26 cellular contexts compared by ENCODE assay signal in the genomic region with DNA sequence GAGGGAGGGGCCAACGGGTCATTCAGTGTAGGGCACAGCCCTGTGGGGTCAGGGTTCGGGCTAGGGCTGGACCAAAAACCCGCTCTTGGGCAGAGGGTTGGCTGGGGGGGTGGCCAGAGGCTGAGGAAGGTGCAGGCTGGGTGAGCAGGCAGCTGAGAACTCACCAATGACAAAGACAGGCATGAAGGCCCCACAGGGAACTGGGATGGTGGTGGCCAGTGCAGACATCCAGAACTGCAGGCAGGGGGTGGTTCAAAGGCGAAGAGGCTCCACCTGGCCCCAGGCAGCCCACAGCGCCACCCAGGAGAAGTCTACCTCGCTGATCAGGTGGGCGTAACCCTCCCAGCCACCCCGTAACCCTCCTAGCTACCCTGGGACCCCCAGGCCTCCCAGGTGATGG. TPM values are rescaled to one million over a fixed set of nuclear protein-coding genes. Genes with fewer than 3 reads are reported as not detected.
A peak's percentile ranks its signal among the peaks of the same experiment; 100 is the strongest.
DNase-seq lines count a peak whose midpoint lies in the region; ATAC-seq, FAIRE-seq and TF ChIP-seq lines count a peak whose summit lies in the region.
"Had no signal": no experiment of that assay in that cellular context is flagged by ENCODE, and none has a peak within 500 bp of the region (broad histone marks: within the 10 kb centered on the region; RNA-seq: fewer than 3 reads in every experiment).

No MANE protein-coding gene starts in this region.

- peak overlapping the region; percentile 17 for H3K27ac Mint-ChIP-seq in activated T-helper 17 cell treated with anti-CD3 and anti-CD28 coated beads, Interleukin-2, amount 50 U/mL, for 72 hours
- H3K27ac Mint-ChIP-seq: activated CD4-positive, alpha-beta memory T cell treated with anti-CD3 and anti-CD28 coated beads for 36 hours; activated T-cell treated with anti-CD3 and anti-CD28 coated beads, Interleukin-2, amount 50 U/mL, for 72 hours; effector memory CD8-positive, alpha-beta T cell; memory B cell; nephron; T-helper 1 cell treated with Interleukin-12 subunit alpha and Interleukin-12 subunit beta and Interleukin-4 antibody, amounts not matched to agents 30 μg/mL and 1 μg/mL, for 36 hours had no signal

- H3K9me3 ChIP-seq in HepG2 (ENCODE audit: low read length) (no peaks in the 10 kb centered on the region), right lobe of liver (no peaks in the 10 kb centered on the region), HAP-1 (no peaks in the 10 kb centered on the region)
- H3K9me3 ChIP-seq: ovary had no signal

- H3K36me3 Mint-ChIP-seq in activated T-helper 17 cell treated with anti-CD3 and anti-CD28 coated beads, Interleukin-2, amount 50 U/mL, for 72 hours (ENCODE audit: low read depth), result no peaks in the 10 kb centered on the region
- H3K36me3 Mint-ChIP-seq: activated CD4-positive, alpha-beta memory T cell treated with anti-CD3 and anti-CD28 coated beads for 36 hours; memory B cell had no signal

- H3K79me2 ChIP-seq in HepG2 (ENCODE audit: insufficient read depth, low read length), result no peaks in the 10 kb centered on the region

- TF ChIP-seq CTCF in HepG2 (CRISPR knock-in tag; IDR thresholded peaks at IDR 0.05) (no peak), right lobe of liver (IDR thresholded peaks at IDR 0.05) (no peak)

- no peak for TF ChIP-seq RAD21 in HepG2 (CRISPR knock-in tag; IDR thresholded peaks at IDR 0.05)

- H3K27ac ChIP-seq in HepG2 (ENCODE audit: extremely low read length, insufficient read depth, low read length), result no peak overlapping the region
- H3K27ac ChIP-seq in right lobe of liver, result no peak overlapping the region
- H3K27ac ChIP-seq: ovary, SK-N-MC had no signal

- H3K4me3 ChIP-seq in HepG2 (replicated peaks in 1 of 3; ENCODE audit: insufficient read depth in 1 of 3, low read depth in 2 of 3, low read length in 3 of 3) (no peak overlapping the region), right lobe of liver (no peak overlapping the region), HAP-1 (no peak overlapping the region)
- H3K4me3 ChIP-seq: ovary, SK-N-MC had no signal

- POLR2A ChIA-PET in HepG2 (lab: Yijun Ruan, JAX), result interaction anchor here (1.3 kb wide), 1 partner anchor 8 kb away, joined by 5 read pairs; no protein-coding TSS in a partner anchor

- DNase-seq in HepG2 (ENCODE audit: low spot score) (no peak), right lobe of liver (no peak), HAP-1 (ENCODE audit: low spot score in 2 of 2) (no peak), T-helper 2 cell (no peak)
- DNase-seq: cortex of kidney; DMS79; HFFc6; NCI-H1048; NCI-H446 treated with DMSO at 0.1 percent for 48 hours; NCI-H774; stimulated activated naive B cell treated with anti-CD40 and anti-IgM and Interleukin-4, amounts not matched to agents 10 μg/mL and 1 μg/mL and 100 μg/mL, for 72 hours had no signal

- H3K4me1 ChIP-seq in HepG2 (ENCODE audit: insufficient read depth, low read length) (peaks cover 28% of the 10 kb centered on the region), right lobe of liver (peaks cover 0 to 17% (median 7%) of the 10 kb centered on the region in 4 donors), HAP-1 (no peaks in the 10 kb centered on the region)

- peaks cover 15 to 59% of the 10 kb centered on the region in 2 experiments; a peak in 4 of 5 replicates for H3K36me3 ChIP-seq in HepG2 (replicated peaks in 1 of 2; ENCODE audit: control insufficient read depth in 1 of 2, insufficient read depth in 2 of 2, low read length in 2 of 2)
- no peaks in the 10 kb centered on the region for H3K36me3 ChIP-seq in right lobe of liver
- peaks cover 77% of the 10 kb centered on the region for H3K36me3 ChIP-seq in HAP-1 (replicated peaks)
- H3K36me3 ChIP-seq: ovary had no signal

- in situ Hi-C loops in HepG2 (cut with HindIII; ENCODE audit: extremely low pct_ligation_motif_present, low pct_unique_long_range_greater_than_20kb), result loop anchor here (5.0 kb wide), 1 partner anchor 188 kb away; no protein-coding TSS in a partner anchor
- in situ Hi-C loops in HAP-1 (cut with MboI; ENCODE audit: low sequenced_read_pairs), result no loop called here

- no peaks in the 10 kb centered on the region for H3K4me1 Mint-ChIP-seq in activated T-helper 17 cell treated with anti-CD3 and anti-CD28 coated beads, Interleukin-2, amount 50 U/mL, for 72 hours
- H3K4me1 Mint-ChIP-seq: stimulated activated naive B cell treated with anti-CD40 and anti-IgM and Interleukin-4, amounts not matched to agents 10 μg/mL and 1 μg/mL and 100 μg/mL, for 72 hours had no signal

- H3K9me3 Mint-ChIP-seq in activated T-helper 17 cell treated with anti-CD3 and anti-CD28 coated beads, Interleukin-2, amount 50 U/mL, for 72 hours, result no peaks in the 10 kb centered on the region
- H3K9me3 Mint-ChIP-seq: activated CD4-positive, alpha-beta memory T cell treated with anti-CD3 and anti-CD28 coated beads for 36 hours; activated T-cell treated with anti-CD3 and anti-CD28 coated beads, Interleukin-2, amount 50 U/mL, for 72 hours; effector memory CD8-positive, alpha-beta T cell; HFFc6; memory B cell; nephron; stimulated activated naive B cell treated with anti-CD40 and anti-IgM and Interleukin-4, amounts not matched to agents 10 μg/mL and 1 μg/mL and 100 μg/mL, for 72 hours; T-helper 1 cell treated with Interleukin-12 subunit alpha and Interleukin-12 subunit beta and Interleukin-4 antibody, amounts not matched to agents 30 μg/mL and 1 μg/mL, for 36 hours had no signal

- ATAC-seq in HepG2, result peak; percentile 15
- no peak for ATAC-seq in right lobe of liver
- no peak for ATAC-seq in activated T-helper 17 cell treated with anti-CD3 and anti-CD28 coated beads, Interleukin-2, amount 50 U/mL, for 72 hours (replicated peaks)
- no peak for ATAC-seq in GM19467 (IDR thresholded peaks at IDR 0.05; ENCODE audit: unreplicated experiment)

- 71% methylated on average over 4 of the region's 8 CpGs for WGBS in HepG2 (ENCODE audit: low lambda C conversion rate)
- 0% methylated on average over 1 of the region's 8 CpGs for WGBS in right lobe of liver (ENCODE audit: insufficient coverage, low coverage, low lambda C conversion rate, missing lambda C conversion rate)

- no peak overlapping the region for H3K9ac ChIP-seq in HepG2 (ENCODE audit: insufficient read depth, low read depth, low read length)

- H3K27me3 ChIP-seq in HepG2 (ENCODE audit: control insufficient read depth in 1 of 2, insufficient read depth in 2 of 2, low read length in 2 of 2), result no peaks in the 10 kb centered on the region
- no peaks in the 10 kb centered on the region for H3K27me3 ChIP-seq in right lobe of liver
- H3K27me3 ChIP-seq in HAP-1 (ENCODE audit: low read depth), result no peaks in the 10 kb centered on the region
- H3K27me3 ChIP-seq: ovary had no signal

- no peaks in the 10 kb centered on the region for H4K20me1 ChIP-seq in HepG2 (ENCODE audit: insufficient read depth, low read length)

- no peak for FAIRE-seq in HepG2 (lab: Jason Lieb, UNC)
- FAIRE-seq: G401.6 had no signal

- no peak overlapping the region for H3K4me3 Mint-ChIP-seq in activated T-helper 17 cell treated with anti-CD3 and anti-CD28 coated beads, Interleukin-2, amount 50 U/mL, for 72 hours
- H3K4me3 Mint-ChIP-seq: activated CD4-positive, alpha-beta memory T cell treated with anti-CD3 and anti-CD28 coated beads for 36 hours; activated T-cell treated with anti-CD3 and anti-CD28 coated beads, Interleukin-2, amount 50 U/mL, for 72 hours; HFFc6; memory B cell; stimulated activated naive B cell treated with anti-CD40 and anti-IgM and Interleukin-4, amounts not matched to agents 10 μg/mL and 1 μg/mL and 100 μg/mL, for 72 hours; T-helper 1 cell treated with Interleukin-12 subunit alpha and Interleukin-12 subunit beta and Interleukin-4 antibody, amounts not matched to agents 30 μg/mL and 1 μg/mL, for 36 hours had no signal

- intact Hi-C loops in HepG2 (cut with micrococcal nuclease; ENCODE audit: unreplicated experiment) (no loop called here), right lobe of liver (cut with DNase I) (no loop called here)

- no peak overlapping the region for H2AFZ ChIP-seq in HepG2 (ENCODE audit: low read length)

- CTCF ChIA-PET in HepG2 (lab: Yijun Ruan, JAX; ENCODE audit: low intra/inter-chr PET ratio, low total read pairs), result interaction anchor here (1.6 to 2.1 kb wide), 2 partner anchors 17 to 189 kb away, joined by 5 to 7 read pairs; no protein-coding TSS in a partner anchor

- TF ChIP-seq EP300 in HepG2 (IDR thresholded peaks at IDR 0.05; ENCODE audit: low read depth in 2 of 2, low read length in 2 of 2) (no peak), HepG2 (CRISPR knock-in tag; IDR thresholded peaks at IDR 0.05; ENCODE audit: borderline replicate concordance) (no peak)

- H3K27me3 Mint-ChIP-seq in activated T-helper 17 cell treated with anti-CD3 and anti-CD28 coated beads, Interleukin-2, amount 50 U/mL, for 72 hours, result no peaks in the 10 kb centered on the region
- H3K27me3 Mint-ChIP-seq: activated CD4-positive, alpha-beta memory T cell treated with anti-CD3 and anti-CD28 coated beads for 36 hours; effector memory CD8-positive, alpha-beta T cell; memory B cell had no signal

- no peak overlapping the region for H3K4me2 ChIP-seq in HepG2 (ENCODE audit: low read depth, low read length)

- TF ChIP-seq POLR2A in HepG2 (IDR thresholded peaks at IDR 0.05; ENCODE audit: insufficient read depth in 1 of 2, low read depth in 2 of 2, low read length in 2 of 2) (no peak), right lobe of liver (IDR thresholded peaks at IDR 0.05) (no peak)

- BruUV-seq in HepG2 (replicated peaks; lab: Mats Ljungman, UMichigan), result no TSS peak

RNA-seq across cellular contexts. Expression of gene CLCN2, which starts 6.7 kb away (rescaled TPM):
- 5.2 and 13.5 TPM in 2 replicates for total RNA-seq in HepG2 (2016; rRNA removed; fragmentation: Illumina TruSeq; extraction: Trizol)
- 6.6 and 7.6 TPM in 2 replicates for total RNA-seq in HepG2 (2016; cell fraction: cytosol; rRNA removed; fragmentation: Illumina TruSeq; extraction: Trizol; ENCODE audit: low read depth)
- 3.5 and 14.3 TPM in 2 replicates for total RNA-seq in HepG2 (2016; cell fraction: insoluble cytoplasmic fraction; rRNA removed; fragmentation: Illumina TruSeq; extraction: Trizol)
- 5.6 and 6.9 TPM in 2 replicates for total RNA-seq in HepG2 (2016; cell fraction: membrane; rRNA removed; fragmentation: Illumina TruSeq; extraction: Trizol)
- 19.4 and 22.0 TPM in 2 replicates for total RNA-seq in HepG2 (2016; cell fraction: nucleus; rRNA removed; fragmentation: Illumina TruSeq; extraction: Trizol)
- 11.4 and 14.3 TPM in 2 replicates for polyA plus RNA-seq in HepG2 (2011; rRNA removed)
- polyA plus RNA-seq in HepG2 (2011; cell fraction: cytosol; rRNA removed), result 5.5 and 6.4 TPM in 2 replicates
- 41.8 and 47.0 TPM in 2 replicates for polyA plus RNA-seq in HepG2 (2011; cell fraction: nucleus; rRNA removed)
- 5.4 and 6.1 TPM in 2 replicates for polyA plus RNA-seq in HepG2 (2012)
- 2.0 and 2.6 TPM in 2 replicates for polyA plus RNA-seq in HepG2 (2016; cell fraction: cytosol; fragmentation: Illumina TruSeq; extraction: Trizol; ENCODE audit: low read depth)
- 4.8 and 5.5 TPM in 2 replicates for polyA plus RNA-seq in HepG2 (2016; cell fraction: insoluble cytoplasmic fraction; fragmentation: Illumina TruSeq; extraction: Trizol; ENCODE audit: low read depth)
- 3.7 and 4.4 TPM in 2 replicates for polyA plus RNA-seq in HepG2 (2016; cell fraction: membrane; fragmentation: Illumina TruSeq; extraction: Trizol; ENCODE audit: low read depth)
- 50.3 and 58.1 TPM in 2 replicates for polyA plus RNA-seq in HepG2 (2016; cell fraction: nucleus; fragmentation: Illumina TruSeq; extraction: Trizol; ENCODE audit: insufficient read depth, low read depth)
- 29.7 and 47.2 TPM in 2 replicates for polyA minus RNA-seq in HepG2 (2011; rRNA and poly(A)+ RNA removed; ENCODE audit: low replicate concordance)
- 5.3 and 6.0 TPM in 2 replicates for polyA minus RNA-seq in HepG2 (2011; cell fraction: cytosol; rRNA and poly(A)+ RNA removed)
- polyA minus RNA-seq in HepG2 (2011; cell fraction: nucleus; rRNA and poly(A)+ RNA removed), result 26.4 and 31.7 TPM in 2 replicates
- 1 to 10 TPM; 1.8 to 2.9 (median 2.5) TPM for total RNA-seq in right lobe of liver
- 10 to 100 TPM in 1 of 2 donors, 1 to 10 TPM in 1; 9.5 to 13.7 TPM for total RNA-seq in activated T-helper 17 cell treated with anti-CD3 and anti-CD28 coated beads, Interleukin-2, amount 50 U/mL, for 72 hours

RNA-seq across cellular contexts. Expression of gene POLR2H, which starts 6.8 kb away (rescaled TPM):
- total RNA-seq in HepG2 (2016; rRNA removed; fragmentation: Illumina TruSeq; extraction: Trizol) (109 and 118 TPM in 2 replicates), right lobe of liver (10 to 100 TPM; 27.4 to 65.7 (median 35.3) TPM)
- total RNA-seq in HepG2 (2016; cell fraction: cytosol; rRNA removed; fragmentation: Illumina TruSeq; extraction: Trizol; ENCODE audit: low read depth), result 85.0 and 90.2 TPM in 2 replicates
- 113 and 114 TPM in 2 replicates for total RNA-seq in HepG2 (2016; cell fraction: insoluble cytoplasmic fraction; rRNA removed; fragmentation: Illumina TruSeq; extraction: Trizol)
- 110 and 111 TPM in 2 replicates for total RNA-seq in HepG2 (2016; cell fraction: membrane; rRNA removed; fragmentation: Illumina TruSeq; extraction: Trizol)
- total RNA-seq in HepG2 (2016; cell fraction: nucleus; rRNA removed; fragmentation: Illumina TruSeq; extraction: Trizol), result 97.2 and 98.4 TPM in 2 replicates
- polyA plus RNA-seq in HepG2 (2011; rRNA removed), result 165 and 194 TPM in 2 replicates
- 159 and 209 TPM in 2 replicates for polyA plus RNA-seq in HepG2 (2011; cell fraction: cytosol; rRNA removed)
- 292 and 351 TPM in 2 replicates for polyA plus RNA-seq in HepG2 (2011; cell fraction: nucleus; rRNA removed)
- polyA plus RNA-seq in HepG2 (2012), result 85.4 and 92.7 TPM in 2 replicates
- 70.3 and 83.0 TPM in 2 replicates for polyA plus RNA-seq in HepG2 (2016; cell fraction: cytosol; fragmentation: Illumina TruSeq; extraction: Trizol; ENCODE audit: low read depth)
- 116 and 125 TPM in 2 replicates for polyA plus RNA-seq in HepG2 (2016; cell fraction: insoluble cytoplasmic fraction; fragmentation: Illumina TruSeq; extraction: Trizol; ENCODE audit: low read depth)
- polyA plus RNA-seq in HepG2 (2016; cell fraction: membrane; fragmentation: Illumina TruSeq; extraction: Trizol; ENCODE audit: low read depth), result 90.4 and 98.9 TPM in 2 replicates
- 259 and 265 TPM in 2 replicates for polyA plus RNA-seq in HepG2 (2016; cell fraction: nucleus; fragmentation: Illumina TruSeq; extraction: Trizol; ENCODE audit: insufficient read depth, low read depth)
- 73.2 and 182 TPM in 2 replicates for polyA minus RNA-seq in HepG2 (2011; rRNA and poly(A)+ RNA removed; ENCODE audit: low replicate concordance)
- 38.2 and 41.4 TPM in 2 replicates for polyA minus RNA-seq in HepG2 (2011; cell fraction: cytosol; rRNA and poly(A)+ RNA removed)
- polyA minus RNA-seq in HepG2 (2011; cell fraction: nucleus; rRNA and poly(A)+ RNA removed), result 89.4 and 96.7 TPM in 2 replicates
- total RNA-seq in activated T-helper 17 cell treated with anti-CD3 and anti-CD28 coated beads, Interleukin-2, amount 50 U/mL, for 72 hours, result 100 to 1,000 TPM; 156 to 183 TPM

RNA-seq across cellular contexts. Expression of gene FAM131A, which starts 17.3 kb away (rescaled TPM):
- total RNA-seq in HepG2 (2016; rRNA removed; fragmentation: Illumina TruSeq; extraction: Trizol) (7.4 and 9.3 TPM in 2 replicates), right lobe of liver (1 to 10 TPM; 2.4 to 6.5 (median 3.1) TPM)
- total RNA-seq in HepG2 (2016; cell fraction: cytosol; rRNA removed; fragmentation: Illumina TruSeq; extraction: Trizol; ENCODE audit: low read depth), result 2.3 and 2.5 TPM in 2 replicates
- total RNA-seq in HepG2 (2016; cell fraction: insoluble cytoplasmic fraction; rRNA removed; fragmentation: Illumina TruSeq; extraction: Trizol), result 4.8 and 8.7 TPM in 2 replicates
- 7.8 and 8.3 TPM in 2 replicates for total RNA-seq in HepG2 (2016; cell fraction: membrane; rRNA removed; fragmentation: Illumina TruSeq; extraction: Trizol)
- 4.4 and 6.5 TPM in 2 replicates for total RNA-seq in HepG2 (2016; cell fraction: nucleus; rRNA removed; fragmentation: Illumina TruSeq; extraction: Trizol)
- polyA plus RNA-seq in HepG2 (2011; rRNA removed), result 9.2 and 14.1 TPM in 2 replicates
- 11.9 and 16.8 TPM in 2 replicates for polyA plus RNA-seq in HepG2 (2011; cell fraction: cytosol; rRNA removed)
- polyA plus RNA-seq in HepG2 (2011; cell fraction: nucleus; rRNA removed), result 23.9 and 25.8 TPM in 2 replicates
- polyA plus RNA-seq in HepG2 (2012), result 5.8 and 9.8 TPM in 2 replicates
- polyA plus RNA-seq in HepG2 (2016; cell fraction: cytosol; fragmentation: Illumina TruSeq; extraction: Trizol; ENCODE audit: low read depth), result 2.3 and 3.2 TPM in 2 replicates
- polyA plus RNA-seq in HepG2 (2016; cell fraction: insoluble cytoplasmic fraction; fragmentation: Illumina TruSeq; extraction: Trizol; ENCODE audit: low read depth), result 5.3 and 7.8 TPM in 2 replicates
- 5.7 and 5.8 TPM in 2 replicates for polyA plus RNA-seq in HepG2 (2016; cell fraction: membrane; fragmentation: Illumina TruSeq; extraction: Trizol; ENCODE audit: low read depth)
- polyA plus RNA-seq in HepG2 (2016; cell fraction: nucleus; fragmentation: Illumina TruSeq; extraction: Trizol; ENCODE audit: insufficient read depth, low read depth), result 12.3 and 13.4 TPM in 2 replicates
- 22.1 and 24.2 TPM in 2 replicates for polyA minus RNA-seq in HepG2 (2011; rRNA and poly(A)+ RNA removed; ENCODE audit: low replicate concordance)
- polyA minus RNA-seq in HepG2 (2011; cell fraction: cytosol; rRNA and poly(A)+ RNA removed), result 7.0 and 7.3 TPM in 2 replicates
- polyA minus RNA-seq in HepG2 (2011; cell fraction: nucleus; rRNA and poly(A)+ RNA removed), result 7.0 and 9.2 TPM in 2 replicates
- total RNA-seq in activated T-helper 17 cell treated with anti-CD3 and anti-CD28 coated beads, Interleukin-2, amount 50 U/mL, for 72 hours, result 1 to 10 TPM; 2.5 to 6.7 TPM

RNA-seq across cellular contexts. Expression of gene THPO, which starts 23.3 kb away (rescaled TPM):
- total RNA-seq in HepG2 (2016; rRNA removed; fragmentation: Illumina TruSeq; extraction: Trizol) (2.8 and 2.9 TPM in 2 replicates), right lobe of liver (10 to 100 TPM in 3 of 6 experiments, 1 to 10 TPM in 3; 8.2 to 12.1 (median 10.5) TPM)
- 2.6 and 3.9 TPM in 2 replicates for total RNA-seq in HepG2 (2016; cell fraction: cytosol; rRNA removed; fragmentation: Illumina TruSeq; extraction: Trizol; ENCODE audit: low read depth)
- 2.3 and 2.8 TPM in 2 replicates for total RNA-seq in HepG2 (2016; cell fraction: insoluble cytoplasmic fraction; rRNA removed; fragmentation: Illumina TruSeq; extraction: Trizol)
- total RNA-seq in HepG2 (2016; cell fraction: membrane; rRNA removed; fragmentation: Illumina TruSeq; extraction: Trizol), result 5.2 and 5.5 TPM in 2 replicates
- total RNA-seq in HepG2 (2016; cell fraction: nucleus; rRNA removed; fragmentation: Illumina TruSeq; extraction: Trizol), result 2.5 and 4.7 TPM in 2 replicates
- polyA plus RNA-seq in HepG2 (2011; rRNA removed), result 4.7 and 4.8 TPM in 2 replicates
- polyA plus RNA-seq in HepG2 (2011; cell fraction: cytosol; rRNA removed), result 4.9 and 5.7 TPM in 2 replicates
- polyA plus RNA-seq in HepG2 (2011; cell fraction: nucleus; rRNA removed), result 7.5 and 7.9 TPM in 2 replicates
- 7.3 and 8.9 TPM in 2 replicates for polyA plus RNA-seq in HepG2 (2012)
- 7.6 and 11.0 TPM in 2 replicates for polyA plus RNA-seq in HepG2 (2016; cell fraction: cytosol; fragmentation: Illumina TruSeq; extraction: Trizol; ENCODE audit: low read depth)
- 7.4 and 10.7 TPM in 2 replicates for polyA plus RNA-seq in HepG2 (2016; cell fraction: insoluble cytoplasmic fraction; fragmentation: Illumina TruSeq; extraction: Trizol; ENCODE audit: low read depth)
- 17.1 and 18.8 TPM in 2 replicates for polyA plus RNA-seq in HepG2 (2016; cell fraction: membrane; fragmentation: Illumina TruSeq; extraction: Trizol; ENCODE audit: low read depth)
- polyA plus RNA-seq in HepG2 (2016; cell fraction: nucleus; fragmentation: Illumina TruSeq; extraction: Trizol; ENCODE audit: insufficient read depth, low read depth), result 13.0 and 14.1 TPM in 2 replicates
- polyA minus RNA-seq in HepG2 (2011; rRNA and poly(A)+ RNA removed; ENCODE audit: low replicate concordance), result 0.61 and 6.7 TPM in 2 replicates
- 3.9 and 5.5 TPM in 2 replicates for polyA minus RNA-seq in HepG2 (2011; cell fraction: cytosol; rRNA and poly(A)+ RNA removed)
- 4.0 and 4.8 TPM in 2 replicates for polyA minus RNA-seq in HepG2 (2011; cell fraction: nucleus; rRNA and poly(A)+ RNA removed)
- not detected for total RNA-seq in activated T-helper 17 cell treated with anti-CD3 and anti-CD28 coated beads, Interleukin-2, amount 50 U/mL, for 72 hours
- total RNA-seq: activated CD4-positive, alpha-beta memory T cell treated with anti-CD3 and anti-CD28 coated beads for 36 hours; activated T-cell treated with anti-CD3 and anti-CD28 coated beads, Interleukin-2, amount 50 U/mL, for 72 hours; Calu3; epithelial cell of proximal tubule; glomerular endothelial cell; HFFc6; left colon had no signal

RNA-seq across cellular contexts. Expression of gene CHRD, which starts 25.1 kb away (rescaled TPM):
- 3.4 and 22.2 TPM in 2 replicates for total RNA-seq in HepG2 (2016; rRNA removed; fragmentation: Illumina TruSeq; extraction: Trizol)
- total RNA-seq in HepG2 (2016; cell fraction: cytosol; rRNA removed; fragmentation: Illumina TruSeq; extraction: Trizol; ENCODE audit: low read depth), result 16.0 and 17.2 TPM in 2 replicates
- total RNA-seq in HepG2 (2016; cell fraction: insoluble cytoplasmic fraction; rRNA removed; fragmentation: Illumina TruSeq; extraction: Trizol), result 2.6 and 23.2 TPM in 2 replicates
- 2.9 and 4.1 TPM in 2 replicates for total RNA-seq in HepG2 (2016; cell fraction: membrane; rRNA removed; fragmentation: Illumina TruSeq; extraction: Trizol)
- 31.4 and 33.6 TPM in 2 replicates for total RNA-seq in HepG2 (2016; cell fraction: nucleus; rRNA removed; fragmentation: Illumina TruSeq; extraction: Trizol)
- polyA plus RNA-seq in HepG2 (2011; rRNA removed), result 35.2 and 59.2 TPM in 2 replicates
- polyA plus RNA-seq in HepG2 (2011; cell fraction: cytosol; rRNA removed), result 5.2 and 6.9 TPM in 2 replicates
- 977 and 1,005 TPM in 2 replicates for polyA plus RNA-seq in HepG2 (2011; cell fraction: nucleus; rRNA removed)
- 28.8 and 40.2 TPM in 2 replicates for polyA plus RNA-seq in HepG2 (2012)
- polyA plus RNA-seq in HepG2 (2016; cell fraction: cytosol; fragmentation: Illumina TruSeq; extraction: Trizol; ENCODE audit: low read depth), result 0.42 and 0.59 TPM in 2 replicates
- polyA plus RNA-seq in HepG2 (2016; cell fraction: insoluble cytoplasmic fraction; fragmentation: Illumina TruSeq; extraction: Trizol; ENCODE audit: low read depth), result 2.7 and 3.7 TPM in 2 replicates
- polyA plus RNA-seq in HepG2 (2016; cell fraction: membrane; fragmentation: Illumina TruSeq; extraction: Trizol; ENCODE audit: low read depth), result 1.1 and 1.5 TPM in 2 replicates
- 155 and 159 TPM in 2 replicates for polyA plus RNA-seq in HepG2 (2016; cell fraction: nucleus; fragmentation: Illumina TruSeq; extraction: Trizol; ENCODE audit: insufficient read depth, low read depth)
- 1.3 and 22.4 TPM in 2 replicates for polyA minus RNA-seq in HepG2 (2011; rRNA and poly(A)+ RNA removed; ENCODE audit: low replicate concordance)
- polyA minus RNA-seq in HepG2 (2011; cell fraction: cytosol; rRNA and poly(A)+ RNA removed), result 3.4 and 5.3 TPM in 2 replicates
- 74.3 and 78.8 TPM in 2 replicates for polyA minus RNA-seq in HepG2 (2011; cell fraction: nucleus; rRNA and poly(A)+ RNA removed)
- 10 to 100 TPM; 19.5 to 97.2 (median 64.8) TPM for total RNA-seq in right lobe of liver
- under 1 TPM; 0.05 to 0.39 TPM for total RNA-seq in activated T-helper 17 cell treated with anti-CD3 and anti-CD28 coated beads, Interleukin-2, amount 50 U/mL, for 72 hours
- total RNA-seq: Calu3, epithelial cell of proximal tubule had no signal
